ENCODE assay signal across 1 cellular context in genomic region chr18:51009071-51009470, GRCh38.
TF ChIP-seq lines count a peak whose summit lies in the region.

No MANE protein-coding gene starts in this region.

TF ChIP-seq in HEK293, 187 proteins besides CTCF, POLR2A, EP300 and RAD21 (continued from another document and continues in another):
- TF ChIP-seq ZNF398 (tag by site-specific recombination; IDR thresholded peaks at IDR 0.05) (peak; percentile 57), GLIS1 (tag by site-specific recombination; IDR thresholded peaks at IDR 0.05) (peak; percentile 30; the same call in 1 of the 2 replicates), FEZF1 (tag by site-specific recombination; IDR thresholded peaks at IDR 0.05) (peak; percentile 63; the same call in 1 of the 2 replicates), ZNF10 (tag by site-specific recombination; IDR thresholded peaks at IDR 0.05) (no peak; the same call in 1 of the 2 replicates), ZNF629 (tag by site-specific recombination; IDR thresholded peaks at IDR 0.05) (peak; percentile 78), ZNF175 (tag by site-specific recombination; IDR thresholded peaks at IDR 0.05) (no peak), ZNF518A (tag by site-specific recombination; conservative IDR thresholded peaks at IDR 0.05; ENCODE audit: low read depth) (peak; percentile 42; the same call in 1 of the 2 replicates), ZNF37A (tag by site-specific recombination; IDR thresholded peaks at IDR 0.05) (no peak), HIC1 (tag by site-specific recombination; IDR thresholded peaks at IDR 0.05) (peak; percentile 44; the same call in 1 of the 2 replicates), ZNF580 (tag by site-specific recombination; IDR thresholded peaks at IDR 0.05) (0 out of 2 replicates have a peak, but pooled peaks have one; percentile 60), ZFP37 (tag by site-specific recombination; IDR thresholded peaks at IDR 0.05) (no peak), SP2 (tag by site-specific recombination; IDR thresholded peaks at IDR 0.05) (peak; percentile 59), ZNF16 (tag by site-specific recombination; IDR thresholded peaks at IDR 0.05; ENCODE audit: low read depth) (no peak), ZNF660 (tag by site-specific recombination; IDR thresholded peaks at IDR 0.05) (no peak; the same call in 1 of the 2 replicates), ZNF394 (tag by site-specific recombination; IDR thresholded peaks at IDR 0.05; ENCODE audit: borderline replicate concordance) (0 out of 2 replicates have a peak, but pooled peaks have one; percentile 27), ZNF560 (tag by site-specific recombination; IDR thresholded peaks at IDR 0.05; ENCODE audit: borderline replicate concordance) (no peak), IKZF3 (tag by site-specific recombination; IDR thresholded peaks at IDR 0.05) (0 out of 2 replicates have a peak, but pooled peaks have one; percentile 24), KLF9 (tag by site-specific recombination; IDR thresholded peaks at IDR 0.05; ENCODE audit: low read depth) (0 out of 2 replicates have a peak, but pooled peaks have one; percentile 18), ZIC2 (tag by site-specific recombination; IDR thresholded peaks at IDR 0.05) (peak; percentile 19; the same call in 1 of the 2 replicates), PRDM10 (tag by site-specific recombination; IDR thresholded peaks at IDR 0.05) (peak; percentile 96), ZNF600 (tag by site-specific recombination; IDR thresholded peaks at IDR 0.05) (0 out of 2 replicates have a peak, but pooled peaks have one; percentile 42), ZNF23 (tag by site-specific recombination; IDR thresholded peaks at IDR 0.05; ENCODE audit: borderline replicate concordance) (no peak), OSR2 (tag by site-specific recombination; IDR thresholded peaks at IDR 0.05) (peak; percentile 99), ZNF121 (tag by site-specific recombination; IDR thresholded peaks at IDR 0.05) (no peak), TSHZ1 (tag by site-specific recombination; IDR thresholded peaks at IDR 0.05; ENCODE audit: borderline replicate concordance) (peak; percentile 83; the same call in 1 of the 2 replicates), ZNF18 (tag by site-specific recombination; IDR thresholded peaks at IDR 0.05) (peak; percentile 75), ZNF704 (tag by site-specific recombination; IDR thresholded peaks at IDR 0.05) (no peak), SP3 (tag by site-specific recombination; IDR thresholded peaks at IDR 0.05) (0 out of 2 replicates have a peak, but pooled peaks have one; percentile 49), ZSCAN4 (tag by site-specific recombination; IDR thresholded peaks at IDR 0.05) (peak; percentile 45; the same call in 1 of the 2 replicates)
